In the genomic region with DNA sequence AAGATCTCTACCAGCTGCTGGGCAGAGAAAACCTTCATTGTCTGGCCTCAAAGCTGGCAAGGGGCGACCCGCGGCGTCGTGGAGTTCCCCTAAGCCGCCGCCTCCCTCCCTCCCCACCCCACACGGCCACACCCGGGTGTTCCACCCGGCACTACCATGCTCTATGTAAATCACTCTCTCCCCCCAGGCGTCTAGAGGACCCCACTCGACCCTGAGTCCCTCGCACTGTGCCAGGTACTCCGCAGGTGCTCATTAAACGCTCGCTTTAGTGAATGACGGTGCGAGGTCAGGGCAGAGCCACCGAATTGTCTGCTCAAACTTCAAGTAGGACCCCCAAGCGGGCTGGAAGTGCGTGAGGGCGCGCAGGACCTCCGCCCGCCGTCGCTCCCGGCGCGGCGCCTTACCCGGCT, we compare ENCODE assay signal across 8 cellular contexts. TPM values are rescaled to one million over a fixed set of nuclear protein-coding genes. Genes with fewer than 3 reads are reported as not detected.
DNase-seq lines count a peak whose midpoint lies in the region; ATAC-seq, FAIRE-seq and TF ChIP-seq lines count a peak whose summit lies in the region.

No MANE protein-coding gene starts in this region.

- peaks cover 2% of the 10 kb centered on the region; the same call in 1 of the 2 replicates for H3K9me3 ChIP-seq in MM.1S (replicated peaks; ENCODE audit: insufficient read depth, low read length)
- H3K9me3 ChIP-seq in psoas muscle, result peaks cover 3% of the 10 kb centered on the region

- no peaks in the 10 kb centered on the region for H4K20me1 ChIP-seq in MM.1S (ENCODE audit: insufficient read depth, low read length)

- H3K9me2 ChIP-seq in MM.1S (replicated peaks; ENCODE audit: insufficient read depth, low read length), result no peaks in the 10 kb centered on the region

- DNase-seq in Daoy (ENCODE audit: low read depth) (peak; percentile 33), MM.1S (no peak), fibroblast of pulmonary artery (ENCODE audit: low read depth) (no peak), psoas muscle (peak in 1 of 2 donors; percentile 39), HTR-8/SVneo (ENCODE audit: insufficient read length, low spot score) (no peak), GM12891 (ENCODE audit: insufficient read length, low spot score) (no peak)
- DNase-seq in activated T-cell treated with anti-CD3 and anti-CD28 coated beads, Interleukin-2, amount 50 U/mL, for 1 hour, result peak; percentile 67

- H3K36me3 ChIP-seq in MM.1S (replicated peaks; ENCODE audit: insufficient read depth, low read length) (no peaks in the 10 kb centered on the region), psoas muscle (ENCODE audit: insufficient read depth in 1 of 2, low read depth in 1 of 2) (peaks cover 0 to under 1% of the 10 kb centered on the region in 2 donors)

- FAIRE-seq in HTR-8/SVneo (lab: Jason Lieb, UNC) (no peak), GM12891 (lab: Jason Lieb, UNC) (no peak)

- H3K4me1 ChIP-seq in MM.1S (ENCODE audit: low read length), result no peaks in the 10 kb centered on the region
- H3K4me1 ChIP-seq in psoas muscle, result no peaks in the 10 kb centered on the region

- peak overlapping the region; percentile 79 for H3K4me2 ChIP-seq in MM.1S (ENCODE audit: low read depth, low read length)

- no peak for TF ChIP-seq POLR2A in GM12891 (IDR thresholded peaks at IDR 0.05; ENCODE audit: low read depth, low read length)

- H3K4me3 ChIP-seq in MM.1S (ENCODE audit: low read length), result peak overlapping the region; percentile 63
- peak overlapping the region; percentile 62 for H3K4me3 ChIP-seq in fibroblast of pulmonary artery (replicated peaks; ENCODE audit: low read depth, low read length)
- peak overlapping the region; percentile 88 for H3K4me3 ChIP-seq in psoas muscle

- whole genome bisulfite sequencing in psoas muscle, 3 donors, result 8 to 13% (median 10%) methylated on average over 32 of the region's 32 CpGs

- H3K27ac ChIP-seq in MM.1S (ENCODE audit: low read length) (no peak overlapping the region), psoas muscle (peak overlapping the region; percentile 79)

- no peaks in the 10 kb centered on the region; the same call in 1 of the 2 replicates for H3K27me3 ChIP-seq in MM.1S (replicated peaks; ENCODE audit: insufficient read depth, low read length)
- peaks cover 0 to 4% (median 0%) of the 10 kb centered on the region in 3 donors for H3K27me3 ChIP-seq in psoas muscle (ENCODE audit: insufficient read depth in 3 of 3, low read length in 2 of 3)

- H3K9ac ChIP-seq in MM.1S (ENCODE audit: low read length), result peak overlapping the region; percentile 33; the same call in 1 of the 2 replicates

- no peaks in the 10 kb centered on the region for H3K79me2 ChIP-seq in MM.1S (ENCODE audit: low read length)

- intact Hi-C loops in psoas muscle (cut with DNase I), result no loop called here

- no peak for TF ChIP-seq CTCF in MM.1S (IDR thresholded peaks at IDR 0.05; ENCODE audit: low read length)
- no peak for TF ChIP-seq CTCF in fibroblast of pulmonary artery (IDR thresholded peaks at IDR 0.05; ENCODE audit: low read length, missing control alignments)
- no peak for TF ChIP-seq CTCF in psoas muscle (IDR thresholded peaks at IDR 0.05)

- ATAC-seq in GM21737 (IDR thresholded peaks at IDR 0.05; ENCODE audit: unreplicated experiment) (peak; percentile 18), psoas muscle (peak in 2 of 4 donors; percentile 12 to 13)

- H3F3A ChIP-seq in MM.1S (ENCODE audit: insufficient read depth, low read length), result no peaks in the 10 kb centered on the region

- H2AFZ ChIP-seq in MM.1S (ENCODE audit: low read length), result peak overlapping the region; percentile 78

TF ChIP-seq in GM12891, 5 proteins besides CTCF, POLR2A, EP300 and RAD21:
- TF ChIP-seq TAF1 (IDR thresholded peaks at IDR 0.05; ENCODE audit: low read depth, low read length), result no peak
- no peak for TF ChIP-seq POU2F2 (IDR thresholded peaks at IDR 0.05; ENCODE audit: low read depth, low read length)
- no peak for TF ChIP-seq PAX5 (IDR thresholded peaks at IDR 0.05; ENCODE audit: insufficient read depth, low read length, severe bottlenecking)
- TF ChIP-seq POLR2AphosphoS5 (IDR thresholded peaks at IDR 0.05; ENCODE audit: low read depth, low read length), result no peak
- no peak for TF ChIP-seq SPI1 (IDR thresholded peaks at IDR 0.05; ENCODE audit: low read depth, low read length)

RNA-seq across cellular contexts. Expression of a gene that starts 0.6 kb away (rescaled TPM):
- total RNA-seq in Daoy (2014; rRNA removed; shearing (Covaris generic)), result 22.8 and 34.8 TPM in 2 replicates
- 1 to 10 TPM; 4.3 to 5.5 (median 5.0) TPM for total RNA-seq in psoas muscle
- 1 to 10 TPM; 4.6 to 6.9 (median 5.2) TPM for polyA plus RNA-seq in psoas muscle
- polyA plus RNA-seq in GM12891 (2012; ENCODE audit: low read depth, missing spikeins), result 9.0 TPM

Comparison
In these comparisons a context has a peak if more than half of its experiments do, and no peak if none do; other contexts are left out.
1. DNase-seq: peak in Daoy (single experiment) and activated T-cell treated with anti-CD3 and anti-CD28 coated beads, Interleukin-2, amount 50 U/mL, for 1 hour (single experiment); none in MM.1S (single experiment), fibroblast of pulmonary artery (single experiment), HTR-8/SVneo (single experiment) and GM12891 (single experiment).
2. Peak in every context shown above with its lines, with median percentiles within 50 percentile points of each other: H3K4me3 ChIP-seq.